ENCODE assay signal across 1 cellular context in genomic region chr13:22114630-22115311, GRCh38.
TF ChIP-seq lines count a peak whose summit lies in the region.

No MANE protein-coding gene starts in this region.

TF ChIP-seq in HEK293, 187 proteins besides CTCF, POLR2A, EP300 and RAD21 (continued from another document):
- TF ChIP-seq ZNF366 (tag by site-specific recombination; conservative IDR thresholded peaks at IDR 0.05): no peak
- TF ChIP-seq ZNF133 (tag by site-specific recombination; IDR thresholded peaks at IDR 0.05): no peak
- no peak for TF ChIP-seq ZNF548 (tag by site-specific recombination; IDR thresholded peaks at IDR 0.05)
- TF ChIP-seq ZNF341 (tag by site-specific recombination; IDR thresholded peaks at IDR 0.05; ENCODE audit: low read depth): no peak
- TF ChIP-seq ZSCAN4 (tag by site-specific recombination; IDR thresholded peaks at IDR 0.05): no peak
- TF ChIP-seq ZFP69B (tag by site-specific recombination; IDR thresholded peaks at IDR 0.05): 0 out of 2 replicates have a peak, but pooled peaks have one; percentile 16
- TF ChIP-seq ZNF248 (tag by site-specific recombination; IDR thresholded peaks at IDR 0.05): no peak
- TF ChIP-seq ZNF76 (tag by site-specific recombination; IDR thresholded peaks at IDR 0.05; ENCODE audit: borderline replicate concordance, low read depth): no peak
- TF ChIP-seq MEIS1 (CRISPR knock-in tag; IDR thresholded peaks at IDR 0.05; ENCODE audit: borderline replicate concordance): no peak
- no peak for TF ChIP-seq ZNF211 (tag by site-specific recombination; IDR thresholded peaks at IDR 0.05; ENCODE audit: low read depth)
- TF ChIP-seq ZNF654 (tag by site-specific recombination; IDR thresholded peaks at IDR 0.05; ENCODE audit: low read depth): no peak
- no peak for TF ChIP-seq ZNF174 (tag by site-specific recombination; IDR thresholded peaks at IDR 0.05)
- TF ChIP-seq ZFP3 (tag by site-specific recombination; IDR thresholded peaks at IDR 0.05; ENCODE audit: low read depth): no peak
- TF ChIP-seq ELK4 (IDR thresholded peaks at IDR 0.05; ENCODE audit: borderline replicate concordance, low read depth, low read length): no peak
- no peak for TF ChIP-seq INSM2 (tag by site-specific recombination; IDR thresholded peaks at IDR 0.05)
- TF ChIP-seq ZNF324 (tag by site-specific recombination; IDR thresholded peaks at IDR 0.05): no peak
- no peak for TF ChIP-seq ZNF623 (tag by site-specific recombination; IDR thresholded peaks at IDR 0.05)
- no peak for TF ChIP-seq ZBTB20 (tag by site-specific recombination; IDR thresholded peaks at IDR 0.05)
- no peak for TF ChIP-seq ZNF391 (tag by site-specific recombination; IDR thresholded peaks at IDR 0.05; ENCODE audit: borderline replicate concordance, low read depth)
- TF ChIP-seq PRDM1 (tag by site-specific recombination; IDR thresholded peaks at IDR 0.05): no peak
- no peak for TF ChIP-seq KLF10 (tag by site-specific recombination; IDR thresholded peaks at IDR 0.05)
- no peak for TF ChIP-seq ZNF184 (tag by site-specific recombination; IDR thresholded peaks at IDR 0.05)
- TF ChIP-seq ZNF302 (tag by site-specific recombination; IDR thresholded peaks at IDR 0.05; ENCODE audit: low read depth): no peak
- TF ChIP-seq ZNF777 (tag by site-specific recombination; IDR thresholded peaks at IDR 0.05; ENCODE audit: borderline replicate concordance): no peak
- TF ChIP-seq EGR2 (tag by site-specific recombination; IDR thresholded peaks at IDR 0.05; ENCODE audit: low read depth): no peak
- TF ChIP-seq ZNF521 (tag by site-specific recombination; IDR thresholded peaks at IDR 0.05): no peak
- no peak for TF ChIP-seq ZSCAN18 (tag by site-specific recombination; IDR thresholded peaks at IDR 0.05)
- TF ChIP-seq SALL2 (tag by site-specific recombination; IDR thresholded peaks at IDR 0.05; ENCODE audit: borderline replicate concordance): no peak
- no peak for TF ChIP-seq YY2 (tag by site-specific recombination; IDR thresholded peaks at IDR 0.05)
- peak; percentile 66; the same call in 1 of the 2 replicates for TF ChIP-seq ZNF24 (tag by site-specific recombination; IDR thresholded peaks at IDR 0.05)
- TF ChIP-seq ZNF704 (tag by site-specific recombination; IDR thresholded peaks at IDR 0.05): no peak
- TF ChIP-seq ZNF664 (tag by site-specific recombination; IDR thresholded peaks at IDR 0.05): no peak
- 0 out of 2 replicates have a peak, but pooled peaks have one; percentile 22 for TF ChIP-seq ZEB2 (tag by site-specific recombination; IDR thresholded peaks at IDR 0.05)
- TF ChIP-seq ZNF175 (tag by site-specific recombination; IDR thresholded peaks at IDR 0.05): no peak
- TF ChIP-seq ZNF510 (tag by site-specific recombination; IDR thresholded peaks at IDR 0.05; ENCODE audit: insufficient replicate concordance): no peak
- TF ChIP-seq ZNF2 (tag by site-specific recombination; IDR thresholded peaks at IDR 0.05): no peak
- TF ChIP-seq ZNF449 (tag by site-specific recombination; IDR thresholded peaks at IDR 0.05): no peak
- no peak for TF ChIP-seq ZNF214 (tag by site-specific recombination; IDR thresholded peaks at IDR 0.05; ENCODE audit: borderline replicate concordance)
- TF ChIP-seq SCRT2 (tag by site-specific recombination; IDR thresholded peaks at IDR 0.05): no peak
- peak; percentile 26; the same call in 1 of the 2 replicates for TF ChIP-seq TRIM28 (IDR thresholded peaks at IDR 0.05; ENCODE audit: borderline replicate concordance, low read length)
